Comparison of ENCODE assay signal across 10 cellular contexts in genomic region chr14:60862283-60862682, GRCh38.
DNase-seq lines count a peak whose midpoint lies in the region; ATAC-seq and TF ChIP-seq lines count a peak whose summit lies in the region.
"Had no signal": no experiment of that assay in that cellular context is flagged by ENCODE, and none has a peak within 500 bp of the region (broad histone marks: within the 10 kb centered on the region; RNA-seq: fewer than 3 reads in every experiment).

No MANE protein-coding gene starts in this region.

- H3K4me3 ChIP-seq in adipocyte (ENCODE audit: low read length) (no peak overlapping the region), left lung (no peak overlapping the region), uterus (no peak overlapping the region)

- H3K36me3 ChIP-seq in adipocyte (ENCODE audit: control insufficient read depth, insufficient read depth, low read length, severe bottlenecking) (no peaks in the 10 kb centered on the region), left lung (no peaks in the 10 kb centered on the region), uterus (no peaks in the 10 kb centered on the region)

- H3K27me3 ChIP-seq in adipocyte (replicated peaks; ENCODE audit: control insufficient read depth, insufficient read depth, low read length), result no peaks in the 10 kb centered on the region
- no peaks in the 10 kb centered on the region for H3K27me3 ChIP-seq in left lung
- H3K27me3 ChIP-seq in uterus, result no peaks in the 10 kb centered on the region

- TF ChIP-seq CTCF in left lung (IDR thresholded peaks at IDR 0.05), result no peak
- no peak for TF ChIP-seq CTCF in uterus (IDR thresholded peaks at IDR 0.05)

- no peaks in the 10 kb centered on the region for H3K27me3 Mint-ChIP-seq in activated CD4-positive, alpha-beta memory T cell treated with anti-CD3 and anti-CD28 coated beads for 36 hours

- POLR2A ChIA-PET in activated CD4-positive, alpha-beta memory T cell treated with anti-CD3 and anti-CD28 coated beads for 36 hours (lab: Charles Lee), result no interaction called here

- ATAC-seq in left lung, result peak; percentile 93
- no peak for ATAC-seq in GM19452 (IDR thresholded peaks at IDR 0.05; ENCODE audit: unreplicated experiment)

- H3K4me1 ChIP-seq in adipocyte (ENCODE audit: control insufficient read depth, insufficient read depth, low read length), result peaks cover 55% of the 10 kb centered on the region
- no peaks in the 10 kb centered on the region for H3K4me1 ChIP-seq in left lung
- peaks cover 7 to 9% of the 10 kb centered on the region in 2 donors for H3K4me1 ChIP-seq in uterus

- no peak overlapping the region for H3K4me3 Mint-ChIP-seq in activated CD4-positive, alpha-beta memory T cell treated with anti-CD3 and anti-CD28 coated beads for 36 hours

- H3K27ac Mint-ChIP-seq in activated CD4-positive, alpha-beta memory T cell treated with anti-CD3 and anti-CD28 coated beads for 36 hours, result no peak overlapping the region

- intact Hi-C loops in left lung (cut with DNase I) (no loop called here), uterus (cut with DNase I; ENCODE audit: low total_unique reads) (no loop called here)
- intact Hi-C loops in activated CD4-positive, alpha-beta memory T cell treated with anti-CD3 and anti-CD28 coated beads for 36 hours (cut with micrococcal nuclease), result no loop called here

- CTCF ChIA-PET in activated CD4-positive, alpha-beta memory T cell treated with anti-CD3 and anti-CD28 coated beads for 36 hours (lab: Charles Lee), result no interaction called here

- H3K9me3 ChIP-seq in adipocyte (ENCODE audit: control insufficient read depth, low read length) (no peaks in the 10 kb centered on the region), left lung (peaks cover 0 to 5% of the 10 kb centered on the region in 2 donors), uterus (no peaks in the 10 kb centered on the region)

- peaks cover 15% of the 10 kb centered on the region for H3K36me3 Mint-ChIP-seq in activated CD4-positive, alpha-beta memory T cell treated with anti-CD3 and anti-CD28 coated beads for 36 hours

- DNase-seq in NOMO-1 (lab: John Stamatoyannopoulos, UW; ENCODE audit: unreplicated experiment in 2 of 2) (peak; percentile 3 to 63), NOMO-1 treated with dmso at 0.1 percent for 144 hours (lab: John Stamatoyannopoulos, UW; ENCODE audit: unreplicated experiment) (no peak), adipocyte (ENCODE audit: low read depth) (peak; percentile 74), left lung (peak in 1 of 2 donors; percentile 58), uterus (peak; percentile 29 to 61)
- no peak for DNase-seq in activated CD4-positive, alpha-beta memory T cell treated with anti-CD3 and anti-CD28 coated beads for 36 hours
- DNase-seq in stimulated activated naive CD4-positive, alpha-beta T cell treated with Interleukin-2 at 50 U/mL for 16 hours (lab: John Stamatoyannopoulos, UW), result no peak
- DNase-seq: ACHN had no signal

- peaks cover 4% of the 10 kb centered on the region for H3K9me3 Mint-ChIP-seq in activated CD4-positive, alpha-beta memory T cell treated with anti-CD3 and anti-CD28 coated beads for 36 hours

- H3K27ac ChIP-seq in left lung, result peak overlapping the region in 1 of 2 donors; percentile 49
- H3K27ac ChIP-seq in uterus, result no peak overlapping the region
- H3K27ac ChIP-seq: RWPE1 had no signal

- no peak overlapping the region for H3K9ac ChIP-seq in adipocyte (ENCODE audit: low read length)

- H3K4me1 Mint-ChIP-seq in activated CD4-positive, alpha-beta memory T cell treated with anti-CD3 and anti-CD28 coated beads for 36 hours (ENCODE audit: low read depth), result peaks cover 15% of the 10 kb centered on the region

- no peak for TF ChIP-seq POLR2A in uterus (IDR thresholded peaks at IDR 0.05)

Comparison
In these comparisons a context has a peak if more than half of its experiments do, and no peak if none do; other contexts are left out.
1. DNase-seq: peak in NOMO-1 (2 of 2), adipocyte (single experiment) and uterus (2 of 2); none in NOMO-1 treated with dmso at 0.1 percent for 144 hours (single experiment), activated CD4-positive, alpha-beta memory T cell treated with anti-CD3 and anti-CD28 coated beads for 36 hours (single experiment) and stimulated activated naive CD4-positive, alpha-beta T cell treated with Interleukin-2 at 50 U/mL for 16 hours (single experiment).